In the genomic region with DNA sequence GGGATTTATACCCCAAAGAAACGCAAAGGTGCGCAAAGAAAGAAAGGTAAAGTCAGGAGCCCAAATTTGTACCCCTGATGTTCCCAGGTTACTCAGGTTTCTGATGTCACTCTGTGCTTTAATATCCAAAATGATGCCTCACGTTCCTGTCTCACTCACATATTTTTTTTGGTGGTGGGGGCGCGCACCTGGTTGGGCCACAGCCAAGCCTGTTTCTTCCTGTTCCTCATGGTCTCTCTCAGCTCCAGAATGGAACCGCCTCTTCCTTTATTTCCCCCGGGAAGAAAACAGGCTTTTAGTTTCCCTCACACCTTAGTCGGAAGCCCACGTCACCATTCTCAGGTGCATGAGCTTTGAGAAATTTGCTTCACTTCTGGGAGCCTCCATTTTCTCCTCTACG, we compare ENCODE assay signal across 17 cellular contexts.
"Had no signal": no experiment of that assay in that cellular context is flagged by ENCODE, and none has a peak within 500 bp of the region (broad histone marks: within the 10 kb centered on the region; RNA-seq: fewer than 3 reads in every experiment).

No MANE protein-coding gene starts in this region.

- H3K4me1 ChIP-seq: foreskin keratinocyte, testis had no signal

- H3K4me2 ChIP-seq: hepatocyte, smooth muscle cell had no signal

- H3K36me3 Mint-ChIP-seq: activated CD8-positive, alpha-beta memory T cell treated with anti-CD3 and anti-CD28 coated beads, Interleukin-2, amount 10 ng/mL, durations not matched to agents 7 days and 5 days; activated naive CD8-positive, alpha-beta T cell treated with anti-CD3 and anti-CD28 coated beads, Interleukin-2, amount 10 ng/mL, durations not matched to agents 7 days and 5 days; natural killer cell; type B pancreatic cell had no signal

- H3K79me2 ChIP-seq: hepatocyte had no signal

- H2AFZ ChIP-seq: hepatocyte had no signal

- H3K4me3 ChIP-seq: dorsolateral prefrontal cortex, hepatocyte, smooth muscle cell, testis had no signal

- H3K4me1 Mint-ChIP-seq: activated CD4-positive, alpha-beta memory T cell treated with anti-CD3 and anti-CD28 coated beads, Interleukin-2, amount 10 ng/mL, durations not matched to agents 7 days and 5 days; activated CD8-positive, alpha-beta memory T cell treated with anti-CD3 and anti-CD28 coated beads, Interleukin-2, amount 10 ng/mL, durations not matched to agents 7 days and 5 days; activated naive CD8-positive, alpha-beta T cell treated with anti-CD3 and anti-CD28 coated beads, Interleukin-2, amount 10 ng/mL, durations not matched to agents 7 days and 5 days; natural killer cell had no signal

- H3K9me3 ChIP-seq: testis had no signal

- H3K4me3 Mint-ChIP-seq: activated CD4-positive, alpha-beta memory T cell treated with anti-CD3 and anti-CD28 coated beads, Interleukin-2, amount 10 ng/mL, durations not matched to agents 7 days and 5 days; activated CD8-positive, alpha-beta memory T cell treated with anti-CD3 and anti-CD28 coated beads, Interleukin-2, amount 10 ng/mL, durations not matched to agents 7 days and 5 days; activated naive CD8-positive, alpha-beta T cell treated with anti-CD3 and anti-CD28 coated beads, Interleukin-2, amount 10 ng/mL, durations not matched to agents 7 days and 5 days; endodermal cell; natural killer cell; type B pancreatic cell had no signal

- DNase-seq: activated CD4-positive, alpha-beta memory T cell treated with anti-CD3 and anti-CD28 coated beads, Interleukin-2, amount 10 ng/mL, durations not matched to agents 7 days and 5 days; activated CD4-positive, alpha-beta T cell treated with anti-CD3 and anti-CD28 coated beads for 48 hours; activated CD4-positive, CD25-positive, alpha-beta regulatory T cell; activated CD8-positive, alpha-beta memory T cell treated with anti-CD3 and anti-CD28 coated beads, Interleukin-2, amount 10 ng/mL, durations not matched to agents 7 days and 5 days; activated naive CD4-positive, alpha-beta T cell; activated naive CD8-positive, alpha-beta T cell treated with anti-CD3 and anti-CD28 coated beads, Interleukin-2, amount 10 ng/mL, durations not matched to agents 7 days and 5 days; amygdala; dorsolateral prefrontal cortex; endodermal cell; foreskin keratinocyte; mesendoderm; natural killer cell; stimulated activated CD4-positive, alpha-beta T cell treated with anti-CD3 and anti-CD28 coated beads, Interleukin-4, amount 100 ng/mL, for 1 hour; testis had no signal

- H3K9me3 Mint-ChIP-seq: activated CD4-positive, alpha-beta memory T cell treated with anti-CD3 and anti-CD28 coated beads, Interleukin-2, amount 10 ng/mL, durations not matched to agents 7 days and 5 days; activated naive CD8-positive, alpha-beta T cell treated with anti-CD3 and anti-CD28 coated beads, Interleukin-2, amount 10 ng/mL, durations not matched to agents 7 days and 5 days; endodermal cell; natural killer cell had no signal

- H3K27me3 Mint-ChIP-seq: activated CD4-positive, alpha-beta memory T cell treated with anti-CD3 and anti-CD28 coated beads, Interleukin-2, amount 10 ng/mL, durations not matched to agents 7 days and 5 days; activated CD8-positive, alpha-beta memory T cell treated with anti-CD3 and anti-CD28 coated beads, Interleukin-2, amount 10 ng/mL, durations not matched to agents 7 days and 5 days; activated naive CD8-positive, alpha-beta T cell treated with anti-CD3 and anti-CD28 coated beads, Interleukin-2, amount 10 ng/mL, durations not matched to agents 7 days and 5 days; type B pancreatic cell had no signal

- H3K27ac Mint-ChIP-seq: activated CD4-positive, alpha-beta memory T cell treated with anti-CD3 and anti-CD28 coated beads, Interleukin-2, amount 10 ng/mL, durations not matched to agents 7 days and 5 days; activated CD8-positive, alpha-beta memory T cell treated with anti-CD3 and anti-CD28 coated beads, Interleukin-2, amount 10 ng/mL, durations not matched to agents 7 days and 5 days; activated naive CD8-positive, alpha-beta T cell treated with anti-CD3 and anti-CD28 coated beads, Interleukin-2, amount 10 ng/mL, durations not matched to agents 7 days and 5 days; endodermal cell; natural killer cell had no signal

- H3K27me3 ChIP-seq: dorsolateral prefrontal cortex, foreskin keratinocyte, hepatocyte, testis had no signal

- H3K27ac ChIP-seq: foreskin keratinocyte, hepatocyte, testis had no signal

- ATAC-seq: activated CD8-positive, alpha-beta memory T cell treated with anti-CD3 and anti-CD28 coated beads, Interleukin-2, amount 10 ng/mL, durations not matched to agents 7 days and 5 days; foreskin keratinocyte; natural killer cell had no signal
